In the genomic region with DNA sequence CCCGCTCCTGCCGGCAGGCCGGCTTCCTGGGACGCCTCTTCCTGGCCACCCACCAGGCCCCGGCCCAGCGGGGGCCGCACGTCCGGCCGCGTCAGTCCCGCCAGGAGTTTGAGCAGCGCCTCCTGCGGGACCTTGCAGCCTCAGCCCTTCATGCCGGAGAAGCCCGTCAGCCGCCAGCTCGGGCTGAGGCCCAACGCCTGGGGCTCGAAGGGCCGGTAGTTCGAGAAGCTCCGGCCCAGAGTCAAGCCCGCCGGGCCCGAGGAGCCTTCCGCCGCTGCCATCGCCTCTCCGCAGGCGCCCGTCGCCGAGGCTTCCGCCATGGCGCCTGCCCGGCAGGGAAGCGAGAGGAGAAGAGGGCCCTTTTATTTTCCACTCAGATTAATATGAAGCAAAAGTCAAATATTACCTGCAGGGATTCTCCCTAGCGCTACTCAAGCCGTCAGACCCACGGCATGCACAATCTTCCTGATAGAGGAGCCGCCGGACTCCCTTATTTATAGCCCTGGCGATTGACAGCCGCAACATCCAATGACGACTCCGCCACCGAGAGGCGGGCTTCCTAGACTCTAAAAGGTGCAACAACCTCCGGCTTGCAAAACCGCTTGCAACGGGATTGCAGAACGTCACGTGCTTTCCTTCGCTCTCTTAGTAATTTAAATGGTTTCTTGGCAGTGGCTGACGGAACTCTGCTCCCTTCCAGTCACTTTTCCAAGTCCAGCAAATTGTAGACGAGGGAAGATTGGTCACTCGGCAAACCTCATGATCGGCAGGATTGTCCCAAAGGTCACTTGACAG, we compare ENCODE assay signal across 8 cellular contexts. TPM values are rescaled to one million over a fixed set of nuclear protein-coding genes. Genes with fewer than 3 reads are reported as not detected.
DNase-seq lines count a peak whose midpoint lies in the region; ATAC-seq and TF ChIP-seq lines count a peak whose summit lies in the region.

A gene with protein sequence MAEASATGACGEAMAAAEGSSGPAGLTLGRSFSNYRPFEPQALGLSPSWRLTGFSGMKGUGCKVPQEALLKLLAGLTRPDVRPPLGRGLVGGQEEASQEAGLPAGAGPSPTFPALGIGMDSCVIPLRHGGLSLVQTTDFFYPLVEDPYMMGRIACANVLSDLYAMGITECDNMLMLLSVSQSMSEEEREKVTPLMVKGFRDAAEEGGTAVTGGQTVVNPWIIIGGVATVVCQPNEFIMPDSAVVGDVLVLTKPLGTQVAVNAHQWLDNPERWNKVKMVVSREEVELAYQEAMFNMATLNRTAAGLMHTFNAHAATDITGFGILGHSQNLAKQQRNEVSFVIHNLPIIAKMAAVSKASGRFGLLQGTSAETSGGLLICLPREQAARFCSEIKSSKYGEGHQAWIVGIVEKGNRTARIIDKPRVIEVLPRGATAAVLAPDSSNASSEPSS (minus strand): TSS at position 467 of the 795 bp plus-strand sequence. CDS start 147 bp downstream, at position 320.

- H3K79me2 ChIP-seq in trophoblast cell (ENCODE audit: control insufficient read depth, insufficient read depth, low read length, poor library complexity) = peaks cover 8% of the 10 kb centered on the region

- no peaks in the 10 kb centered on the region for H3K27me3 ChIP-seq in trophoblast cell (ENCODE audit: insufficient read depth, low read length)
- no peaks in the 10 kb centered on the region for H3K27me3 ChIP-seq in transverse colon

- H3K4me3 Mint-ChIP-seq in activated naive CD8-positive, alpha-beta T cell treated with anti-CD3 and anti-CD28 coated beads, Interleukin-2, amount 50 U/mL, for 24 hours = peak within 1 kb of the TSS; percentile 91

- peaks cover 22% of the 10 kb centered on the region for H3K36me3 Mint-ChIP-seq in activated naive CD8-positive, alpha-beta T cell treated with anti-CD3 and anti-CD28 coated beads, Interleukin-2, amount 50 U/mL, for 24 hours (ENCODE audit: low read depth)

- H3K27ac ChIP-seq in trophoblast cell (ENCODE audit: low read depth, low read length) (peak within 1 kb of the TSS; percentile 74), transverse colon (peak within 1 kb of the TSS; percentile 93 to 99 (median 96))

- peak; percentile 86 for ATAC-seq in HG02610 (IDR thresholded peaks at IDR 0.05; ENCODE audit: unreplicated experiment)
- peak; percentile 96 for ATAC-seq in activated naive CD8-positive, alpha-beta T cell treated with anti-CD3 and anti-CD28 coated beads, Interleukin-2, amount 50 U/mL, for 24 hours

- peak; percentile 21 to 53 (median 42) for TF ChIP-seq CTCF in transverse colon (IDR thresholded peaks at IDR 0.05)

- peak within 1 kb of the TSS; percentile 78 for H3K4me2 ChIP-seq in trophoblast cell (ENCODE audit: low read length)

- peak within 1 kb of the TSS; percentile 43 for H3K4ac ChIP-seq in trophoblast cell (ENCODE audit: low read depth, low read length)

- H3K79me1 ChIP-seq in trophoblast cell (ENCODE audit: low read length) = peaks cover 9% of the 10 kb centered on the region

- WGBS in trophoblast cell (ENCODE audit: extremely low coverage, insufficient coverage, insufficient read length) = no CpG with 5 or more reads among the region's 59 CpGs
- WGBS in transverse colon (ENCODE audit: low coverage in 1 of 2), 2 donors = 1% methylated on average over 45 of the region's 59 CpGs; no CpG with 5 or more reads in 1 of the 2 donors

- peak within 1 kb of the TSS; percentile 81 for H2BK5ac ChIP-seq in trophoblast cell (ENCODE audit: low read depth, low read length, poor library complexity)

- H3K4me1 ChIP-seq in trophoblast cell (ENCODE audit: control insufficient read depth in 1 of 2, insufficient read depth in 2 of 2, low read length in 2 of 2) (peaks cover 8 to 10% of the 10 kb centered on the region in 2 experiments), transverse colon (peaks cover 11 to 49% (median 32%) of the 10 kb centered on the region in 4 donors)

- H3K4me3 ChIP-seq in trophoblast cell (ENCODE audit: low read depth, low read length) = peak within 1 kb of the TSS; percentile 81
- H3K4me3 ChIP-seq in transverse colon = peak within 1 kb of the TSS; percentile 70 to 99 (median 76)

- peak within 1 kb of the TSS; percentile 95 for H4K8ac ChIP-seq in trophoblast cell (ENCODE audit: low read depth, low read length)

- H3K9me3 ChIP-seq in trophoblast cell (ENCODE audit: insufficient read depth, low read depth, low read length) (peaks cover 5% of the 10 kb centered on the region), transverse colon (no peaks in the 10 kb centered on the region)

- in situ Hi-C loops in transverse colon (cut with MboI; ENCODE audit: low pct_ligation_motif_present in 1 of 4, low pct_unique_long_range_greater_than_20kb in 1 of 4, low sequenced_read_pairs in 3 of 4) = loop anchor here in 3 of 4 donors (10.0 to 25.0 kb wide), 3 partner anchors 79 to 159 kb away; a partner anchor contains a TSS

- H3K27me3 Mint-ChIP-seq in activated naive CD8-positive, alpha-beta T cell treated with anti-CD3 and anti-CD28 coated beads, Interleukin-2, amount 50 U/mL, for 24 hours = no peaks in the 10 kb centered on the region

- peak within 1 kb of the TSS; percentile 89 for H3K9ac ChIP-seq in trophoblast cell (ENCODE audit: low read length)

- H4K12ac ChIP-seq in trophoblast cell (ENCODE audit: low read depth, low read length) = peak within 1 kb of the TSS; percentile 3

- no peak within 1 kb of the TSS for H3K23ac ChIP-seq in trophoblast cell (ENCODE audit: low read length)

- H2BK12ac ChIP-seq in trophoblast cell (ENCODE audit: low read length) = no peak within 1 kb of the TSS

- H2BK120ac ChIP-seq in trophoblast cell (ENCODE audit: insufficient read depth, low read length, poor library complexity) = peak within 1 kb of the TSS; percentile 78

- DNase-seq in NCI-H1417 (lab: John Stamatoyannopoulos, UW) = peak; percentile 89 to 98 (median 95)
- DNase-seq in SW 1271 (lab: John Stamatoyannopoulos, UW) = peak; percentile 89 to 94
- DNase-seq in activated naive CD8-positive, alpha-beta T cell treated with anti-CD3 and anti-CD28 coated beads, Interleukin-2, amount 50 U/mL, for 24 hours = peak; percentile 96
- peak; percentile 100 for DNase-seq in cardiac septum (ENCODE audit: low spot score)
- DNase-seq in trophoblast cell = peak; percentile 99 to 100
- DNase-seq in transverse colon = peak; percentile 99

- H3K36me3 ChIP-seq in trophoblast cell (ENCODE audit: control insufficient read depth in 1 of 2, insufficient read depth in 2 of 2, low read length in 2 of 2) (no peaks in the 10 kb centered on the region), transverse colon (peaks cover 0 to 12% (median 0%) of the 10 kb centered on the region in 4 donors)

- intact Hi-C loops in cardiac septum (cut with DNase I) (loop anchor here (5.0 kb wide), 1 partner anchor 82 kb away; a partner anchor contains a TSS), transverse colon (cut with DNase I; ENCODE audit: low total_unique reads) (loop anchor here (10.0 kb wide), 1 partner anchor 79 kb away; a partner anchor contains a TSS)

- H3K9me3 Mint-ChIP-seq in activated naive CD8-positive, alpha-beta T cell treated with anti-CD3 and anti-CD28 coated beads, Interleukin-2, amount 50 U/mL, for 24 hours = no peaks in the 10 kb centered on the region

- peak within 1 kb of the TSS; percentile 43 for H3K18ac ChIP-seq in trophoblast cell (ENCODE audit: low read length)

- no peak for TF ChIP-seq EP300 in transverse colon (IDR thresholded peaks at IDR 0.05; ENCODE audit: low read depth)

- H2AFZ ChIP-seq in trophoblast cell (ENCODE audit: insufficient read depth, low read length, poor library complexity) = peak within 1 kb of the TSS; percentile 89

- peak within 1 kb of the TSS; percentile 83 for H3K14ac ChIP-seq in trophoblast cell (ENCODE audit: low read length)

- peaks cover 38% of the 10 kb centered on the region for H3K4me1 Mint-ChIP-seq in activated naive CD8-positive, alpha-beta T cell treated with anti-CD3 and anti-CD28 coated beads, Interleukin-2, amount 50 U/mL, for 24 hours

- no peak within 1 kb of the TSS for H2AK5ac ChIP-seq in trophoblast cell (ENCODE audit: low read length)

- peak; percentile 78 for TF ChIP-seq POLR2A in GM10847 (IDR thresholded peaks at IDR 0.05; ENCODE audit: extremely low read depth, insufficient read length)
- TF ChIP-seq POLR2A in transverse colon (IDR thresholded peaks at IDR 0.05) = peak; percentile 94

- peak within 1 kb of the TSS; percentile 89 for H3K27ac Mint-ChIP-seq in activated naive CD8-positive, alpha-beta T cell treated with anti-CD3 and anti-CD28 coated beads, Interleukin-2, amount 50 U/mL, for 24 hours

- H4K91ac ChIP-seq in trophoblast cell (ENCODE audit: low read depth, low read length) = peak within 1 kb of the TSS; percentile 85

RNA-seq across cellular contexts. Expression of the gene that starts here (rescaled TPM):
- total RNA-seq in cardiac septum (27.3 TPM), transverse colon (100 to 1,000 TPM in 3 of 4 donors, 10 to 100 TPM in 1; 86.7 to 218 (median 151) TPM)
- polyA plus RNA-seq in trophoblast cell (2013) = 20.8 and 21.8 TPM in 2 replicates

Comparison
In these comparisons a context has a peak if more than half of its experiments do, and no peak if none do; other contexts are left out.
1. Peak in every context shown above with its lines: DNase-seq, ATAC-seq, H3K4me3 ChIP-seq and H3K27ac ChIP-seq.